11 cellular contexts compared by ENCODE assay signal in the genomic region with DNA sequence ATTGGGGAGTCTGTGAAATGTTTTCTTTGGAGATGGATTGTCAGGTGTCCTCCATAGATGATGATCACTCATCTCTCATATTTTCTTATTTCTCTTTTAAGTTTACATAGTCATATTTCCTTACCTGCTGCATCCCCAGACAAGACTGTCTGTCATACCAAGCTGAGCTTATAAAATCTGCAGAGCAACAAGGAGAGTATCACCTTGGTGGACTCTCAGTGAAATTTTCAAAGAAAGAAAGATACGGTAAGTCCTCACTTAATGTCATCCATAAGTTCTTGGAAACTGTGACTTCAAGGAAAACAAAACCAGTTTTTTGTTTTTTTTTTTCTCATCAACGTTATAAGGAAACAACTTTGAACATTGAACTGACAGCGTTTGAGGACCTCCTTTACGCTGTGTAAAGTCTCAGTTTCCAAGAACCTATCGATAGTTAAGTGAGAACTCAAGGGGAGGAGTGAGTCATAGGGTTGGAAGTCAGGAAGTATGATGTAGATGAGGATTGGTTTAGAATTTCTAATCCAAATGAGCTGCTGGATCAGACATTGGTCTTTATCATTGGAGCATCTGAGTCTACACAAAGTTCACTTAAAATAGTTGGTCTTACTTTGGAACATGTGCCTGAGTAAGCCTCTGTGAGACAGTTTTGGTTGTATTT. TPM values are rescaled to one million over a fixed set of nuclear protein-coding genes. Genes with fewer than 3 reads are reported as not detected.
DNase-seq lines count a peak whose midpoint lies in the region; ATAC-seq and TF ChIP-seq lines count a peak whose summit lies in the region.
"Had no signal": no experiment of that assay in that cellular context is flagged by ENCODE, and none has a peak within 500 bp of the region (broad histone marks: within the 10 kb centered on the region; RNA-seq: fewer than 3 reads in every experiment).

No MANE protein-coding gene starts in this region.

- H3K36me3 ChIP-seq in OCI-LY7 (ENCODE audit: insufficient read depth, low read length), result peaks cover 26% of the 10 kb centered on the region

- POLR2A ChIA-PET in activated CD4-positive, alpha-beta memory T cell treated with anti-CD3 and anti-CD28 coated beads, Interleukin-2, amount 10 ng/mL, durations not matched to agents 7 days and 5 days (lab: Charles Lee), result no interaction called here
- POLR2A ChIA-PET in OCI-LY7 (lab: Charles Lee), result interaction anchor here (0.5 to 0.7 kb wide), 2 partner anchors 8 kb away, joined by 3 to 5 read pairs; no protein-coding TSS in a partner anchor

- in situ Hi-C loops in ACHN (cut with HindIII; ENCODE audit: low pct_ligation_motif_present, low pct_unique_long_range_greater_than_20kb, low sequenced_read_pairs), result no loop called here

- H4K20me1 ChIP-seq in OCI-LY7 (ENCODE audit: insufficient read depth, low read length), result no peaks in the 10 kb centered on the region

- DNase-seq in ACHN (peak; percentile 11), HCEC 1CT (peak; percentile 27), fibroblast of the aortic adventitia (ENCODE audit: low read depth) (peak; percentile 14), NCI-H524 treated with DMSO at 0.1 percent for 48 hours (lab: John Stamatoyannopoulos, UW) (no peak), left colon (no peak), OCI-LY7 (ENCODE audit: low spot score) (no peak)
- DNase-seq in activated CD4-positive, alpha-beta memory T cell treated with anti-CD3 and anti-CD28 coated beads, Interleukin-2, amount 10 ng/mL, durations not matched to agents 7 days and 5 days, result no peak
- DNase-seq: Karpas-422; stimulated activated CD4-positive, alpha-beta T cell treated with anti-CD3 and anti-CD28 coated beads, Interleukin-4, amount 100 ng/mL, for 4 hours had no signal

- H3K27ac ChIP-seq in OCI-LY7 (ENCODE audit: low read depth, low read length, poor library complexity, severe bottlenecking), result no peak overlapping the region
- H3K27ac ChIP-seq: BLaER1 had no signal

- CTCF ChIA-PET in activated CD4-positive, alpha-beta memory T cell treated with anti-CD3 and anti-CD28 coated beads, Interleukin-2, amount 10 ng/mL, durations not matched to agents 7 days and 5 days (lab: Charles Lee), result no interaction called here
- CTCF ChIA-PET in OCI-LY7 (lab: Charles Lee; ENCODE audit: unreplicated experiment), result no interaction called here

- H3K4me1 ChIP-seq in OCI-LY7 (ENCODE audit: insufficient read depth, low read length, poor library complexity, severe bottlenecking), result no peaks in the 10 kb centered on the region
- H3K4me1 ChIP-seq: BLaER1 had no signal

- BruUV-seq in OCI-LY7 (replicated peaks; lab: Mats Ljungman, UMichigan), result no TSS peak

- H2AFZ ChIP-seq in OCI-LY7 (ENCODE audit: low read length), result no peak overlapping the region

- peaks cover 35% of the 10 kb centered on the region for H3K4me1 Mint-ChIP-seq in activated CD4-positive, alpha-beta memory T cell treated with anti-CD3 and anti-CD28 coated beads, Interleukin-2, amount 10 ng/mL, durations not matched to agents 7 days and 5 days

- ATAC-seq in left colon, result no peak
- ATAC-seq in HG03135 (IDR thresholded peaks at IDR 0.05; ENCODE audit: unreplicated experiment), result no peak

- TF ChIP-seq CTCF in fibroblast of the aortic adventitia (IDR thresholded peaks at IDR 0.05; ENCODE audit: insufficient read depth, low read length) (no peak), OCI-LY7 (conservative IDR thresholded peaks at IDR 0.05; ENCODE audit: low read length) (no peak)

- H3K9me3 ChIP-seq in OCI-LY7 (ENCODE audit: low read length), result no peaks in the 10 kb centered on the region

- intact Hi-C loops in left colon (cut with DNase I, micrococcal nuclease) (no loop called here), OCI-LY7 (cut with micrococcal nuclease; ENCODE audit: unreplicated experiment) (no loop called here)

- H3K27ac Mint-ChIP-seq in activated CD4-positive, alpha-beta memory T cell treated with anti-CD3 and anti-CD28 coated beads, Interleukin-2, amount 10 ng/mL, durations not matched to agents 7 days and 5 days, result peak overlapping the region; percentile 83

- H3K36me3 Mint-ChIP-seq in activated CD4-positive, alpha-beta memory T cell treated with anti-CD3 and anti-CD28 coated beads, Interleukin-2, amount 10 ng/mL, durations not matched to agents 7 days and 5 days (ENCODE audit: low read depth), result peaks cover 58% of the 10 kb centered on the region

- no peaks in the 10 kb centered on the region for H3K79me2 ChIP-seq in OCI-LY7 (ENCODE audit: insufficient read depth, low read depth, low read length)

- H3K9me3 Mint-ChIP-seq in activated CD4-positive, alpha-beta memory T cell treated with anti-CD3 and anti-CD28 coated beads, Interleukin-2, amount 10 ng/mL, durations not matched to agents 7 days and 5 days, result peaks cover 2% of the 10 kb centered on the region

- H3K4me3 ChIP-seq in fibroblast of the aortic adventitia (ENCODE audit: low read depth, low read length) (no peak overlapping the region), OCI-LY7 (ENCODE audit: low read depth, low read length, poor library complexity, severe bottlenecking) (no peak overlapping the region)
- H3K4me3 ChIP-seq: BLaER1 had no signal

- no peak overlapping the region for H3K4me3 Mint-ChIP-seq in activated CD4-positive, alpha-beta memory T cell treated with anti-CD3 and anti-CD28 coated beads, Interleukin-2, amount 10 ng/mL, durations not matched to agents 7 days and 5 days

- H3K27me3 Mint-ChIP-seq in activated CD4-positive, alpha-beta memory T cell treated with anti-CD3 and anti-CD28 coated beads, Interleukin-2, amount 10 ng/mL, durations not matched to agents 7 days and 5 days, result no peaks in the 10 kb centered on the region

- H3K4me2 ChIP-seq in OCI-LY7 (ENCODE audit: low read length), result no peak overlapping the region
- H3K4me2 ChIP-seq: BLaER1 had no signal

- H3K9me2 ChIP-seq in OCI-LY7 (ENCODE audit: insufficient read depth, low read length), result no peaks in the 10 kb centered on the region

RNA-seq across cellular contexts. Expression of a gene that starts 45.5 kb away (rescaled TPM):
- 10 to 100 TPM; 38.4 to 42.2 TPM for total RNA-seq in activated CD4-positive, alpha-beta memory T cell treated with anti-CD3 and anti-CD28 coated beads, Interleukin-2, amount 10 ng/mL, durations not matched to agents 7 days and 5 days
- total RNA-seq in fibroblast of the aortic adventitia (ENCODE audit: low replicate concordance) (92.5 and 135 TPM in 2 replicates), left colon (10 to 100 TPM; 57.5 to 70.4 TPM), OCI-LY7 (2022) (39.0 and 45.1 TPM in 2 replicates)
- 20.0 and 20.1 TPM in 2 replicates for total RNA-seq in OCI-LY7 (2014; rRNA removed; shearing (Covaris generic))

Comparison
In these comparisons a context has a peak if more than half of its experiments do, and no peak if none do; other contexts are left out.
1. DNase-seq: peak in ACHN (single experiment), HCEC 1CT (single experiment) and fibroblast of the aortic adventitia (single experiment); none in activated CD4-positive, alpha-beta memory T cell treated with anti-CD3 and anti-CD28 coated beads, Interleukin-2, amount 10 ng/mL, durations not matched to agents 7 days and 5 days (single experiment), NCI-H524 treated with DMSO at 0.1 percent for 48 hours (single experiment), left colon (0 of 2) and OCI-LY7 (single experiment).